ENCODE assay signal across 19 cellular contexts in genomic region chr22:37275134-37275533, GRCh38. TPM values are rescaled to one million over a fixed set of nuclear protein-coding genes. Genes with fewer than 3 reads are reported as not detected.
DNase-seq lines count a peak whose midpoint lies in the region; ATAC-seq, FAIRE-seq and TF ChIP-seq lines count a peak whose summit lies in the region.
"Had no signal": no experiment of that assay in that cellular context is flagged by ENCODE, and none has a peak within 500 bp of the region (broad histone marks: within the 10 kb centered on the region; RNA-seq: fewer than 3 reads in every experiment).

No MANE protein-coding gene starts in this region.

- no peaks in the 10 kb centered on the region for H3F3A ChIP-seq in neural progenitor cell (ENCODE audit: low read depth)

- CTCF ChIA-PET in activated CD8-positive, alpha-beta T cell treated with anti-CD3 and anti-CD28 coated beads, Interleukin-2, amount 10 ng/mL, durations not matched to agents 7 days and 5 days (lab: Charles Lee) = interaction anchor here (1.1 to 1.8 kb wide), 4 partner anchors 7 to 75 kb away, joined by 3 to 8 read pairs (median 5); no protein-coding TSS in a partner anchor

- FAIRE-seq in GM12892 (lab: Jason Lieb, UNC) = peak; percentile 83
- FAIRE-seq: D721Med, HTR-8/SVneo had no signal

- no peak for DNase-seq in GM12892 (ENCODE audit: insufficient read length)
- DNase-seq in activated CD8-positive, alpha-beta T cell treated with anti-CD3 and anti-CD28 coated beads, Interleukin-2, amount 10 ng/mL, durations not matched to agents 7 days and 5 days = no peak
- DNase-seq in neural progenitor cell (ENCODE audit: low spot score) = no peak
- DNase-seq in 8988T = no peak
- DNase-seq in G401 (ENCODE audit: low spot score) = no peak
- DNase-seq: activated effector memory CD4-positive, alpha-beta T cell treated with Interleukin-2 at 50 U/mL for 16 hours; GOT3; NCI-H1092 treated with DMSO at 0.1 percent for 48 hours; NCI-H2081; NCI-H526 treated with DMSO at 0.1 percent for 48 hours; WERI-Rb-1 had no signal

- no peaks in the 10 kb centered on the region for H4K20me1 ChIP-seq in BLaER1 treated with 17β-estradiol and CSF1 and Interleukin-3, amounts not matched to agents 10 nM and 100 nM
- no peaks in the 10 kb centered on the region for H4K20me1 ChIP-seq in neural progenitor cell (ENCODE audit: low read depth)

- TF ChIP-seq POLR2A in GM12892 (IDR thresholded peaks at IDR 0.05; ENCODE audit: low read depth, low read length) = no peak

- no peak overlapping the region for H3K4me3 Mint-ChIP-seq in activated CD8-positive, alpha-beta T cell treated with anti-CD3 and anti-CD28 coated beads, Interleukin-2, amount 10 ng/mL, durations not matched to agents 7 days and 5 days
- H3K4me3 Mint-ChIP-seq in neural progenitor cell = no peak overlapping the region
- H3K4me3 Mint-ChIP-seq: T-cell had no signal

- no peak for ATAC-seq in activated CD8-positive, alpha-beta T cell treated with anti-CD3 and anti-CD28 coated beads, Interleukin-2, amount 10 ng/mL, durations not matched to agents 7 days and 5 days
- no peak for ATAC-seq in GM21737 (IDR thresholded peaks at IDR 0.05; ENCODE audit: unreplicated experiment)
- ATAC-seq: T-cell had no signal

- no peaks in the 10 kb centered on the region for H3K36me3 Mint-ChIP-seq in activated CD8-positive, alpha-beta T cell treated with anti-CD3 and anti-CD28 coated beads, Interleukin-2, amount 10 ng/mL, durations not matched to agents 7 days and 5 days (ENCODE audit: low read depth)
- no peaks in the 10 kb centered on the region for H3K36me3 Mint-ChIP-seq in neural progenitor cell
- H3K36me3 Mint-ChIP-seq: T-cell had no signal

- peak overlapping the region in 10 of 11 experiments; percentile 8 to 74 (median 55); a peak in 15 of 22 replicates for H3K9ac ChIP-seq in BLaER1 treated with 17β-estradiol and CSF1 and Interleukin-3, amounts not matched to agents 10 nM and 100 nM
- H3K9ac ChIP-seq in neural progenitor cell = no peak overlapping the region

- POLR2A ChIA-PET in activated CD8-positive, alpha-beta T cell treated with anti-CD3 and anti-CD28 coated beads, Interleukin-2, amount 10 ng/mL, durations not matched to agents 7 days and 5 days (lab: Charles Lee) = interaction anchor here (0.6 to 1.3 kb wide), 4 partner anchors 30 to 789 kb away, joined by 3 to 8 read pairs (median 4); no protein-coding TSS in a partner anchor

- no peak for TF ChIP-seq CTCF in neural progenitor cell (IDR thresholded peaks at IDR 0.05)

- in situ Hi-C loops in G401 (cut with HindIII; ENCODE audit: low sequenced_read_pairs) = no loop called here

- no peaks in the 10 kb centered on the region for H3K27me3 ChIP-seq in BLaER1 treated with 17β-estradiol and CSF1 and Interleukin-3, amounts not matched to agents 10 nM and 100 nM
- H3K27me3 ChIP-seq in neural progenitor cell = no peaks in the 10 kb centered on the region

- H3K4me2 ChIP-seq in BLaER1 treated with 17β-estradiol and CSF1 and Interleukin-3, amounts not matched to agents 10 nM and 100 nM = peak overlapping the region; percentile 75 to 99 (median 87)
- H3K4me2 ChIP-seq in neural progenitor cell = no peak overlapping the region

- H3K9me3 Mint-ChIP-seq in activated CD8-positive, alpha-beta T cell treated with anti-CD3 and anti-CD28 coated beads, Interleukin-2, amount 10 ng/mL, durations not matched to agents 7 days and 5 days (ENCODE audit: insufficient read depth) = no peaks in the 10 kb centered on the region
- H3K9me3 Mint-ChIP-seq in neural progenitor cell = no peaks in the 10 kb centered on the region
- H3K9me3 Mint-ChIP-seq: T-cell had no signal

- H3K27me3 Mint-ChIP-seq in activated CD8-positive, alpha-beta T cell treated with anti-CD3 and anti-CD28 coated beads, Interleukin-2, amount 10 ng/mL, durations not matched to agents 7 days and 5 days (ENCODE audit: low read depth) = peaks cover 13% of the 10 kb centered on the region
- H3K27me3 Mint-ChIP-seq in neural progenitor cell (ENCODE audit: insufficient read depth, low read depth) = peaks cover 19% of the 10 kb centered on the region
- H3K27me3 Mint-ChIP-seq: T-cell had no signal

- H3K4me1 Mint-ChIP-seq in activated CD8-positive, alpha-beta T cell treated with anti-CD3 and anti-CD28 coated beads, Interleukin-2, amount 10 ng/mL, durations not matched to agents 7 days and 5 days (ENCODE audit: low read depth) = peaks cover 68% of the 10 kb centered on the region
- peaks cover 12% of the 10 kb centered on the region for H3K4me1 Mint-ChIP-seq in neural progenitor cell

- no peaks in the 10 kb centered on the region for H3K9me3 ChIP-seq in BLaER1 treated with 17β-estradiol and CSF1 and Interleukin-3, amounts not matched to agents 10 nM and 100 nM (replicated peaks in 1 of 11)
- no peaks in the 10 kb centered on the region for H3K9me3 ChIP-seq in neural progenitor cell (ENCODE audit: low read depth)
- H3K9me3 ChIP-seq: gastroesophageal sphincter, thoracic aorta had no signal

- H3K36me3 ChIP-seq in BLaER1 treated with 17β-estradiol and CSF1 and Interleukin-3, amounts not matched to agents 10 nM and 100 nM = no peaks in the 10 kb centered on the region
- H3K36me3 ChIP-seq in neural progenitor cell = no peaks in the 10 kb centered on the region
- H3K36me3 ChIP-seq: gastroesophageal sphincter, thoracic aorta, WERI-Rb-1 had no signal

- peaks cover 64 to 100% (median 98%) of the 10 kb centered on the region in 10 experiments for H3K4me1 ChIP-seq in BLaER1 treated with 17β-estradiol and CSF1 and Interleukin-3, amounts not matched to agents 10 nM and 100 nM
- H3K4me1 ChIP-seq in neural progenitor cell = no peaks in the 10 kb centered on the region
- H3K4me1 ChIP-seq: gastroesophageal sphincter had no signal

- H3K4me3 ChIP-seq in BLaER1 treated with 17β-estradiol and CSF1 and Interleukin-3, amounts not matched to agents 10 nM and 100 nM = no peak overlapping the region
- no peak overlapping the region for H3K4me3 ChIP-seq in neural progenitor cell
- H3K4me3 ChIP-seq: gastroesophageal sphincter, thoracic aorta had no signal

- no peak overlapping the region for H2AFZ ChIP-seq in neural progenitor cell (replicated peaks)

- no peaks in the 10 kb centered on the region for H3K79me2 ChIP-seq in neural progenitor cell (ENCODE audit: low read depth)

- peak overlapping the region; percentile 36 for H3K27ac Mint-ChIP-seq in activated CD8-positive, alpha-beta T cell treated with anti-CD3 and anti-CD28 coated beads, Interleukin-2, amount 10 ng/mL, durations not matched to agents 7 days and 5 days
- peak overlapping the region; percentile 57 for H3K27ac Mint-ChIP-seq in neural progenitor cell
- H3K27ac Mint-ChIP-seq: T-cell had no signal

- peak overlapping the region in 10 of 11 experiments; percentile 4 to 89 (median 67); a peak in 18 of 22 replicates for H3K27ac ChIP-seq in BLaER1 treated with 17β-estradiol and CSF1 and Interleukin-3, amounts not matched to agents 10 nM and 100 nM
- no peak overlapping the region for H3K27ac ChIP-seq in neural progenitor cell
- H3K27ac ChIP-seq: gastroesophageal sphincter, thoracic aorta, WERI-Rb-1 had no signal

RNA-seq across cellular contexts. Expression of gene CYTH4, which starts 7.2 kb away (rescaled TPM):
- 12.8 TPM for polyA plus RNA-seq in GM12892 (2012; ENCODE audit: missing spikeins)
- 100 to 1,000 TPM; 107 to 114 TPM for total RNA-seq in activated CD8-positive, alpha-beta T cell treated with anti-CD3 and anti-CD28 coated beads, Interleukin-2, amount 10 ng/mL, durations not matched to agents 7 days and 5 days
- not detected in 2 replicates for total RNA-seq in neural progenitor cell (ENCODE audit: low replicate concordance)
- total RNA-seq in G401 (2014; rRNA removed; shearing (Covaris generic)) = not detected in 2 replicates
- total RNA-seq: bronchial epithelial cell had no signal

RNA-seq across cellular contexts. Expression of gene RAC2, which starts 31.1 kb away (rescaled TPM):
- polyA plus RNA-seq in GM12892 (2012; ENCODE audit: missing spikeins) = 247 TPM
- total RNA-seq in activated CD8-positive, alpha-beta T cell treated with anti-CD3 and anti-CD28 coated beads, Interleukin-2, amount 10 ng/mL, durations not matched to agents 7 days and 5 days = 1,000 to 10,000 TPM; 1,167 to 1,252 TPM
- total RNA-seq in neural progenitor cell (ENCODE audit: low replicate concordance) = 1.7 and 2.1 TPM in 2 replicates
- total RNA-seq in G401 (2014; rRNA removed; shearing (Covaris generic)) = not detected in 2 replicates

Comparison
In these comparisons a context has a peak if more than half of its experiments do, and no peak if none do; other contexts are left out.
1. RNA of gene CYTH4, which starts 7.2 kb away (total RNA-seq): 107 to 114 TPM in activated CD8-positive, alpha-beta T cell treated with anti-CD3 and anti-CD28 coated beads, Interleukin-2, amount 10 ng/mL, durations not matched to agents 7 days and 5 days; not detected in neural progenitor cell and not detected in G401; every median in the first group is over 100 times any median in the second.
2. RNA of gene RAC2, which starts 31.1 kb away (total RNA-seq): 1,167 to 1,252 TPM in activated CD8-positive, alpha-beta T cell treated with anti-CD3 and anti-CD28 coated beads, Interleukin-2, amount 10 ng/mL, durations not matched to agents 7 days and 5 days; 1.7 to 2.1 TPM in neural progenitor cell and not detected in G401; every median in the first group is over 100 times any median in the second.